In the genomic region with DNA sequence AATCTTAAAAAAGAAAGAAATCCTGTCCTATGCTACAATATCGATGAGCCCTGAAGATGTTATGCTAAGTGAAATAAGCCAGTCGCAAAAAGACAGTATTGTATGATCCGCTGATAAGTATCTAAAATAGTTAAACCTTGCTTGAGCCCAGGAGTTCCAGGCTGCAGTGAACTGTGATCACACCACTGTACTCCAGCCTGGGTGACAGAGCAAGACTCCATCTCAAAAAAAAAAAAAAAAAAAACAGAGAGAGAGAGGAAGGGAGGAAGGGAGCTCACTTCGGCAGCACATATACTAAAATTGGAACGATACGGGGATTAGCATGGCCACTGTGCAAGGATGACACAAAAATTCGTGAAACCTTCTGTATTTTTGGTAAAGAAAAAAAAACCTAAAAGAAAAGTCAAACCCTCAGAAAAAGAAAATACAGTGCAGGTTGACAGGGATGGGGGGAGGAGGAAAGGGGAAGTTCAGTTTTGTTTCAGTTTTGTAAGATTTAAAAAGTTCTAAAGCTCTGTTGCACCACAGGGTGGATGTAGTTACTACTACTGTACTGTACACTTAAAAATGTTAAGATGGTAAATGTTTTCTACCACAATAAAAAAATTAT, we compare ENCODE assay signal across 11 cellular contexts. TPM values are rescaled to one million over a fixed set of nuclear protein-coding genes. Genes with fewer than 3 reads are reported as not detected.
A peak's percentile ranks its signal among the peaks of the same experiment; 100 is the strongest.
DNase-seq lines count a peak whose midpoint lies in the region; ATAC-seq and TF ChIP-seq lines count a peak whose summit lies in the region.
"Had no signal": no experiment of that assay in that cellular context is flagged by ENCODE, and none has a peak within 500 bp of the region (broad histone marks: within the 10 kb centered on the region; RNA-seq: fewer than 3 reads in every experiment).

No MANE protein-coding gene starts in this region.

- no peak for ATAC-seq in activated CD4-positive, alpha-beta T cell treated with anti-CD3 and anti-CD28 coated beads for 36 hours
- ATAC-seq in HG03571 (IDR thresholded peaks at IDR 0.05; ENCODE audit: unreplicated experiment) = peak; percentile 69

- H3K4me1 ChIP-seq in uterus (no peaks in the 10 kb centered on the region), colonic mucosa (peaks cover 11% of the 10 kb centered on the region)

- H3K9me3 Mint-ChIP-seq in activated CD4-positive, alpha-beta T cell treated with anti-CD3 and anti-CD28 coated beads for 36 hours (ENCODE audit: low read depth) = no peaks in the 10 kb centered on the region
- H3K9me3 Mint-ChIP-seq in activated CD4-positive, alpha-beta memory T cell treated with anti-CD3 and anti-CD28 coated beads for 36 hours = no peaks in the 10 kb centered on the region
- no peaks in the 10 kb centered on the region for H3K9me3 Mint-ChIP-seq in progenitor cell of endocrine pancreas (ENCODE audit: low read depth)

- peaks cover 41% of the 10 kb centered on the region for H3K36me3 Mint-ChIP-seq in activated CD4-positive, alpha-beta T cell treated with anti-CD3 and anti-CD28 coated beads for 36 hours (ENCODE audit: low read depth)
- peaks cover 17% of the 10 kb centered on the region for H3K36me3 Mint-ChIP-seq in activated CD4-positive, alpha-beta memory T cell treated with anti-CD3 and anti-CD28 coated beads for 36 hours
- H3K36me3 Mint-ChIP-seq in progenitor cell of endocrine pancreas (ENCODE audit: insufficient read depth) = peaks cover 17% of the 10 kb centered on the region

- H3K9me3 ChIP-seq in uterus = no peaks in the 10 kb centered on the region
- no peaks in the 10 kb centered on the region for H3K9me3 ChIP-seq in colonic mucosa

- no peaks in the 10 kb centered on the region for H3K27me3 Mint-ChIP-seq in activated CD4-positive, alpha-beta T cell treated with anti-CD3 and anti-CD28 coated beads for 36 hours
- no peaks in the 10 kb centered on the region for H3K27me3 Mint-ChIP-seq in activated CD4-positive, alpha-beta memory T cell treated with anti-CD3 and anti-CD28 coated beads for 36 hours
- H3K27me3 Mint-ChIP-seq in progenitor cell of endocrine pancreas = no peaks in the 10 kb centered on the region

- CTCF ChIA-PET in activated CD4-positive, alpha-beta T cell treated with anti-CD3 and anti-CD28 coated beads for 36 hours (lab: Charles Lee) = interaction anchor here (0.7 kb wide), 2 partner anchors 105 to 125 kb away, joined by 3 to 4 read pairs; no protein-coding TSS in a partner anchor
- CTCF ChIA-PET in activated CD4-positive, alpha-beta memory T cell treated with anti-CD3 and anti-CD28 coated beads for 36 hours (lab: Charles Lee) = interaction anchor here (0.8 to 1.2 kb wide), 2 partner anchors 12 to 140 kb away, joined by 3 to 5 read pairs; no protein-coding TSS in a partner anchor

- DNase-seq in activated CD4-positive, alpha-beta T cell treated with anti-CD3 and anti-CD28 coated beads for 36 hours = no peak
- DNase-seq in activated CD4-positive, alpha-beta T cell treated with anti-CD3 and anti-CD28 coated beads for 48 hours = no peak
- no peak for DNase-seq in activated CD4-positive, alpha-beta memory T cell treated with anti-CD3 and anti-CD28 coated beads for 36 hours
- DNase-seq in progenitor cell of endocrine pancreas (ENCODE audit: low spot score, unreplicated experiment) (no peak), GM19240 (ENCODE audit: insufficient read length, low spot score) (no peak), uterus (no peak), colonic mucosa (no peak)
- DNase-seq: 8988T, NCI-H2171 treated with DMSO at 0.1 percent for 48 hours had no signal

- no peak for TF ChIP-seq CTCF in progenitor cell of endocrine pancreas (IDR thresholded peaks at IDR 0.05; ENCODE audit: unreplicated experiment)
- no peak for TF ChIP-seq CTCF in uterus (IDR thresholded peaks at IDR 0.05)
- no peak for TF ChIP-seq CTCF in colonic mucosa (IDR thresholded peaks at IDR 0.05)

- H3K36me3 ChIP-seq in uterus (no peaks in the 10 kb centered on the region), colonic mucosa (no peaks in the 10 kb centered on the region)

- H3K27ac ChIP-seq in uterus (no peak overlapping the region), colonic mucosa (no peak overlapping the region)
- H3K27ac ChIP-seq: coronary artery had no signal

- intact Hi-C loops in activated CD4-positive, alpha-beta T cell treated with anti-CD3 and anti-CD28 coated beads for 36 hours (cut with DNase I, micrococcal nuclease) = no loop called here
- intact Hi-C loops in activated CD4-positive, alpha-beta memory T cell treated with anti-CD3 and anti-CD28 coated beads for 36 hours (cut with micrococcal nuclease) = no loop called here
- intact Hi-C loops in uterus (cut with DNase I; ENCODE audit: low total_unique reads) (no loop called here), colonic mucosa (cut with DNase I) (no loop called here)

- H3K27ac Mint-ChIP-seq in activated CD4-positive, alpha-beta T cell treated with anti-CD3 and anti-CD28 coated beads for 36 hours = peak overlapping the region; percentile 78
- peak overlapping the region; percentile 56 for H3K27ac Mint-ChIP-seq in activated CD4-positive, alpha-beta memory T cell treated with anti-CD3 and anti-CD28 coated beads for 36 hours
- peak overlapping the region; percentile 11 for H3K27ac Mint-ChIP-seq in progenitor cell of endocrine pancreas

- H3K27me3 ChIP-seq in uterus (no peaks in the 10 kb centered on the region), colonic mucosa (no peaks in the 10 kb centered on the region)

- H3K9ac ChIP-seq in colonic mucosa (ENCODE audit: low read depth in 2 of 2, low read length in 2 of 2) = no peak overlapping the region

- TF ChIP-seq POLR2A in uterus (IDR thresholded peaks at IDR 0.05) = no peak

- no peak overlapping the region for H3K4me3 ChIP-seq in uterus
- no peak overlapping the region for H3K4me3 ChIP-seq in colonic mucosa
- H3K4me3 ChIP-seq: coronary artery had no signal

- no peak overlapping the region for H3K4me3 Mint-ChIP-seq in activated CD4-positive, alpha-beta T cell treated with anti-CD3 and anti-CD28 coated beads for 36 hours
- no peak overlapping the region for H3K4me3 Mint-ChIP-seq in activated CD4-positive, alpha-beta memory T cell treated with anti-CD3 and anti-CD28 coated beads for 36 hours
- no peak overlapping the region for H3K4me3 Mint-ChIP-seq in progenitor cell of endocrine pancreas (ENCODE audit: low read depth)

- POLR2A ChIA-PET in activated CD4-positive, alpha-beta T cell treated with anti-CD3 and anti-CD28 coated beads for 36 hours (lab: Charles Lee) = interaction anchor here (0.6 to 0.7 kb wide), 3 partner anchors 131 to 156 kb away, joined by 3 to 8 read pairs (median 5); partner anchors contain the start of genes TOMM40 and TRAPPC6A
- POLR2A ChIA-PET in activated CD4-positive, alpha-beta memory T cell treated with anti-CD3 and anti-CD28 coated beads for 36 hours (lab: Charles Lee) = no interaction called here

- peaks cover 37% of the 10 kb centered on the region for H3K4me1 Mint-ChIP-seq in activated CD4-positive, alpha-beta T cell treated with anti-CD3 and anti-CD28 coated beads for 36 hours
- peaks cover 32% of the 10 kb centered on the region for H3K4me1 Mint-ChIP-seq in activated CD4-positive, alpha-beta memory T cell treated with anti-CD3 and anti-CD28 coated beads for 36 hours (ENCODE audit: low read depth)
- H3K4me1 Mint-ChIP-seq in progenitor cell of endocrine pancreas (ENCODE audit: low read depth) = peaks cover 24% of the 10 kb centered on the region

RNA-seq across cellular contexts. Expression of gene CLASRP, which starts 8.4 kb away (rescaled TPM):
- total RNA-seq in activated CD4-positive, alpha-beta T cell treated with anti-CD3 and anti-CD28 coated beads for 36 hours = 100 to 1,000 TPM; 101 to 103 TPM
- 10 to 100 TPM; 89.6 to 98.4 TPM for total RNA-seq in activated CD4-positive, alpha-beta memory T cell treated with anti-CD3 and anti-CD28 coated beads for 36 hours
- total RNA-seq in progenitor cell of endocrine pancreas = 111 and 123 TPM in 2 replicates
- total RNA-seq in uterus = 100 to 1,000 TPM in 1 of 4 donors, 10 to 100 TPM in 3; 36.6 to 107 (median 73.9) TPM
- total RNA-seq in colonic mucosa = 10 to 100 TPM; 53.5 to 82.6 TPM

RNA-seq across cellular contexts. Expression of gene ZNF296, which starts 29.0 kb away (rescaled TPM):
- total RNA-seq in activated CD4-positive, alpha-beta T cell treated with anti-CD3 and anti-CD28 coated beads for 36 hours = 1 to 10 TPM; 3.1 to 4.8 TPM
- 1 to 10 TPM; 3.2 to 3.6 TPM for total RNA-seq in activated CD4-positive, alpha-beta memory T cell treated with anti-CD3 and anti-CD28 coated beads for 36 hours
- 1.1 and 1.3 TPM in 2 replicates for total RNA-seq in progenitor cell of endocrine pancreas
- under 1 TPM in 1 of 4 donors, not detected in 3; 0.27 TPM for total RNA-seq in uterus
- 1 to 10 TPM; 3.4 to 7.0 TPM for total RNA-seq in colonic mucosa

RNA-seq across cellular contexts. Expression of gene GEMIN7, which starts 31.8 kb away (rescaled TPM):
- total RNA-seq in activated CD4-positive, alpha-beta T cell treated with anti-CD3 and anti-CD28 coated beads for 36 hours = 10 to 100 TPM; 35.4 to 35.5 TPM
- 10 to 100 TPM; 29.8 to 30.1 TPM for total RNA-seq in activated CD4-positive, alpha-beta memory T cell treated with anti-CD3 and anti-CD28 coated beads for 36 hours
- total RNA-seq in progenitor cell of endocrine pancreas (29.8 and 39.4 TPM in 2 replicates), uterus (10 to 100 TPM in 3 of 4 donors, 1 to 10 TPM in 1; 3.5 to 18.4 (median 13.7) TPM), colonic mucosa (10 to 100 TPM; 22.4 to 37.5 TPM)

RNA-seq across cellular contexts. Expression of gene PPP1R37, which starts 45.7 kb away (rescaled TPM):
- 10 to 100 TPM; 12.5 to 14.1 TPM for total RNA-seq in activated CD4-positive, alpha-beta T cell treated with anti-CD3 and anti-CD28 coated beads for 36 hours
- total RNA-seq in activated CD4-positive, alpha-beta memory T cell treated with anti-CD3 and anti-CD28 coated beads for 36 hours = 10 to 100 TPM; 12.7 to 13.1 TPM
- total RNA-seq in progenitor cell of endocrine pancreas (44.8 and 45.8 TPM in 2 replicates), uterus (10 to 100 TPM in 3 of 4 donors, 1 to 10 TPM in 1; 6.7 to 43.8 (median 24.4) TPM), colonic mucosa (10 to 100 TPM; 28.2 to 46.9 TPM)

RNA-seq across cellular contexts. Expression of gene RELB, which starts 46.0 kb away (rescaled TPM):
- total RNA-seq in activated CD4-positive, alpha-beta T cell treated with anti-CD3 and anti-CD28 coated beads for 36 hours = 10 to 100 TPM; 43.8 to 51.2 TPM
- 10 to 100 TPM; 62.4 to 63.1 TPM for total RNA-seq in activated CD4-positive, alpha-beta memory T cell treated with anti-CD3 and anti-CD28 coated beads for 36 hours
- 6.2 and 6.8 TPM in 2 replicates for total RNA-seq in progenitor cell of endocrine pancreas
- 10 to 100 TPM in 2 of 4 donors, 1 to 10 TPM in 2; 1.0 to 52.4 (median 13.9) TPM for total RNA-seq in uterus
- total RNA-seq in colonic mucosa = 10 to 100 TPM; 17.1 to 42.4 TPM

Comparison
In these comparisons a context has a peak if more than half of its experiments do, and no peak if none do; other contexts are left out.
1. H3K27ac Mint-ChIP-seq: peak in every context shown above with its lines; median percentile 78 in activated CD4-positive, alpha-beta T cell treated with anti-CD3 and anti-CD28 coated beads for 36 hours; 56 in activated CD4-positive, alpha-beta memory T cell treated with anti-CD3 and anti-CD28 coated beads for 36 hours; 11 in progenitor cell of endocrine pancreas.